Comparison of ENCODE assay signal across 8 cellular contexts in the genomic region with DNA sequence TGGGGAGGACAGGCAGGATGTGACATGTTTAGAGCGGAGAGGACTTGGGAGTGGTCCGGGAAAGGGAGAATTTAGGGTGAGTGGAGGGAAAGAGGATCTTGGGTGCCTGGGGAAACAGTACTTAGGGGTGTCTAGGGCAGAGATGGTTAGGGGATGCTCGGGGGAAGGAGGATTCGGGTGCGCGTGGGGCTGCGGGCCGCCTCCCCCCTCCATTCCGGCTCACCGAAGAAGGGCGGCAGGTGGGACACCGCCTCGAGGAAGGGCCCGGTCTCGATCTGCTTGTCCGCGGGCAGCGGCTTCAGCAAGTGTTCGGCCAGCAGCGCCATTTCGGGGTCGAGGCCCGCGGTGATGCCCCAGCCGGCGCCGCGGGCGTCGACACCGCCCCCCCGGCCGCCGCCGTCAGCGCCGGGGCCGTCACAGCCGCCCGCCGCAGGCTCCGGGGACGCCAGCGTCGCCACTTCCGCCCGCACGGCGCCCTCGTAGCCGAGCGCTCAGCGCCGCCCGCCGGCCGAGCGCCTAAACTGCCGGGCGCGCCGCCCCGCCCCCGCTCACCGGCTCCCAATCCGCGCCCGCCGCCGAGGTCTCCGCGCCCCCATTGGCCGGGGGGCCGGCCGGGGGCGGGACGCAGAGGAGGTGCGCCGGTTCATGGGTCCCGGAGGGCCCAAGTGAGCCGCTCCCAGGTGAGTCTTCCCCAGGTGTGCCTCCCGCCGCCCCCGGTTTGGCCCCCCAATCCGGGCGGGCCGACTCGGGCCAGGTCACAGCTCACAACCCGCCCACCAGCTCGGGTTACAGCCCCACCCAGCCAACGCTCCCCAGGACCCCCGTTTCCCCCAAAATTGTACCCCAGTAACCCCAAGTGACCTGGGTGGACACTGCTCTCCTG. TPM values are rescaled to one million over a fixed set of nuclear protein-coding genes. Genes with fewer than 3 reads are reported as not detected.
DNase-seq lines count a peak whose midpoint lies in the region; ATAC-seq, FAIRE-seq and TF ChIP-seq lines count a peak whose summit lies in the region.

A gene with protein sequence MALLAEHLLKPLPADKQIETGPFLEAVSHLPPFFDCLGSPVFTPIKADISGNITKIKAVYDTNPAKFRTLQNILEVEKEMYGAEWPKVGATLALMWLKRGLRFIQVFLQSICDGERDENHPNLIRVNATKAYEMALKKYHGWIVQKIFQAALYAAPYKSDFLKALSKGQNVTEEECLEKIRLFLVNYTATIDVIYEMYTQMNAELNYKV (minus strand): TSS at position 493 of the 883 bp plus-strand sequence. CDS start 167 bp downstream, at position 326.

- TF ChIP-seq POLR2A in esophagus muscularis mucosa (IDR thresholded peaks at IDR 0.05; ENCODE audit: low read depth) = no peak

- no peaks in the 10 kb centered on the region for H3K9me2 ChIP-seq in PC-3 (replicated peaks; ENCODE audit: low read length)

- peaks cover 43% of the 10 kb centered on the region for H3K79me2 ChIP-seq in PC-3 (ENCODE audit: low read length)

- peaks cover 2% of the 10 kb centered on the region for H3K36me3 Mint-ChIP-seq in activated T-cell treated with anti-CD3 and anti-CD28 coated beads, Interleukin-2, amount 50 U/mL, for 4 hours (ENCODE audit: insufficient read depth)

- no peaks in the 10 kb centered on the region for H3F3A ChIP-seq in PC-3 (ENCODE audit: low read length, unreplicated experiment)

- H3K27me3 ChIP-seq in PC-3 (ENCODE audit: low read length) (no peaks in the 10 kb centered on the region), esophagus muscularis mucosa (no peaks in the 10 kb centered on the region)

- peak within 1 kb of the TSS; percentile 84 for H3K4me3 ChIP-seq in PC-3 (ENCODE audit: low read length)
- H3K4me3 ChIP-seq in esophagus muscularis mucosa = peak within 1 kb of the TSS; percentile 83 to 92 (median 86)

- no peak for FAIRE-seq in D721Med (lab: Jason Lieb, UNC)

- WGBS in esophagus muscularis mucosa = 0% methylated on average over 9 of the region's 92 CpGs

- no peaks in the 10 kb centered on the region for H3K27me3 Mint-ChIP-seq in activated T-cell treated with anti-CD3 and anti-CD28 coated beads, Interleukin-2, amount 50 U/mL, for 4 hours (ENCODE audit: low read depth)

- TF ChIP-seq CTCF in D721Med (IDR thresholded peaks at IDR 0.05; ENCODE audit: insufficient read depth, missing control alignments) = peak; percentile 70
- TF ChIP-seq CTCF in PC-3 (conservative IDR thresholded peaks at IDR 0.05; ENCODE audit: low read depth, low read length) = peak; percentile 33; the same call in 1 of the 2 replicates
- TF ChIP-seq CTCF in esophagus muscularis mucosa (IDR thresholded peaks at IDR 0.05) = peak; percentile 60 to 97 (median 78)

- H3K4me1 Mint-ChIP-seq in activated T-cell treated with anti-CD3 and anti-CD28 coated beads, Interleukin-2, amount 50 U/mL, for 4 hours (ENCODE audit: low read depth) = peaks cover 52% of the 10 kb centered on the region

- ATAC-seq in GM21447 (IDR thresholded peaks at IDR 0.05; ENCODE audit: unreplicated experiment) = peak; percentile 84
- ATAC-seq in PC-3 = peak; percentile 94
- peak; percentile 97 to 98 for ATAC-seq in activated T-cell treated with anti-CD3 and anti-CD28 coated beads, Interleukin-2, amount 50 U/mL, for 4 hours

- no peaks in the 10 kb centered on the region for H4K20me1 ChIP-seq in PC-3 (ENCODE audit: low read length)

- peak within 1 kb of the TSS; percentile 96 for H3K4me3 Mint-ChIP-seq in activated T-cell treated with anti-CD3 and anti-CD28 coated beads, Interleukin-2, amount 50 U/mL, for 4 hours

- DNase-seq in D721Med (ENCODE audit: insufficient read length, low spot score) = peak; percentile 91
- peak; percentile 92 for DNase-seq in HuH-7.5 (ENCODE audit: low spot score)
- DNase-seq in PC-3 = peak; percentile 97
- DNase-seq in activated T-cell treated with anti-CD3 and anti-CD28 coated beads, Interleukin-2, amount 50 U/mL, for 4 hours = peak; percentile 87
- no peak for DNase-seq in esophagus muscularis mucosa (ENCODE audit: extremely low spot score)
- peak; percentile 86 for DNase-seq in myocyte (ENCODE audit: low read depth)
- DNase-seq in stimulated activated CD8-positive, alpha-beta memory T cell treated with anti-CD3 and anti-CD28 coated beads, Interleukin-7, amount 100 ng/mL, for 48 hours (ENCODE audit: extremely low read depth in 1 of 2, low read depth in 1 of 2) = peak; percentile 67 to 82

- H3K9ac ChIP-seq in PC-3 (ENCODE audit: low read length) = peak within 1 kb of the TSS; percentile 76

- no peak for TF ChIP-seq EP300 in esophagus muscularis mucosa (IDR thresholded peaks at IDR 0.05)

- H3K4me1 ChIP-seq in PC-3 (ENCODE audit: insufficient read depth, low read length) (peaks cover 44% of the 10 kb centered on the region), esophagus muscularis mucosa (peaks cover 24 to 43% (median 32%) of the 10 kb centered on the region in 4 donors)

- POLR2A ChIA-PET in PC-3 (lab: Charles Lee; ENCODE audit: unreplicated experiment) = no interaction called here

- CTCF ChIA-PET in PC-3 (lab: Charles Lee) = no interaction called here

- H3K36me3 ChIP-seq in PC-3 (ENCODE audit: low read depth, low read length) (no peaks in the 10 kb centered on the region), esophagus muscularis mucosa (no peaks in the 10 kb centered on the region)

- H3K27ac ChIP-seq in PC-3 (ENCODE audit: low read length) (peak within 1 kb of the TSS; percentile 55), esophagus muscularis mucosa (replicated peaks in 1 of 4) (peak within 1 kb of the TSS; percentile 76 to 84 (median 83))

- intact Hi-C loops in PC-3 (cut with micrococcal nuclease) = loop anchor here (1.0 to 2.0 kb wide), 3 partner anchors 21 to 75 kb away; a partner anchor contains a TSS
- intact Hi-C loops in esophagus muscularis mucosa (cut with DNase I) = no loop called here

- no peaks in the 10 kb centered on the region for H3K9me3 ChIP-seq in PC-3 (ENCODE audit: low read length)
- H3K9me3 ChIP-seq in esophagus muscularis mucosa = no peaks in the 10 kb centered on the region

- H2AFZ ChIP-seq in PC-3 (ENCODE audit: low read length) = peak within 1 kb of the TSS; percentile 95

- H3K9me3 Mint-ChIP-seq in activated T-cell treated with anti-CD3 and anti-CD28 coated beads, Interleukin-2, amount 50 U/mL, for 4 hours = no peaks in the 10 kb centered on the region

- no TSS peak for BruUV-seq in PC-3 (replicated peaks; lab: Mats Ljungman, UMichigan)

- H3K4me2 ChIP-seq in PC-3 (ENCODE audit: low read length) = peak within 1 kb of the TSS; percentile 94

RNA-seq across cellular contexts. Expression of the gene that starts here (rescaled TPM):
- 78.2 and 82.6 TPM in 2 replicates for total RNA-seq in PC-3 (2014; rRNA removed)
- total RNA-seq in activated T-cell treated with anti-CD3 and anti-CD28 coated beads, Interleukin-2, amount 50 U/mL, for 4 hours = 10 to 100 TPM; 38.8 to 44.7 (median 40.0) TPM
- 10 to 100 TPM; 37.0 to 47.7 (median 39.6) TPM for total RNA-seq in esophagus muscularis mucosa
- 31.1 and 42.8 TPM in 2 replicates for total RNA-seq in myocyte
- polyA plus RNA-seq in myocyte (2012) = 36.7 TPM
